Comparison of ENCODE assay signal across 21 cellular contexts in genomic region chr15:34266751-34267150, GRCh38.
"Had no signal": no experiment of that assay in that cellular context is flagged by ENCODE, and none has a peak within 500 bp of the region (broad histone marks: within the 10 kb centered on the region; RNA-seq: fewer than 3 reads in every experiment).

No MANE protein-coding gene starts in this region.

- DNase-seq: cortex of kidney; dorsolateral prefrontal cortex; effector CD8-positive, alpha-beta T cell; foreskin melanocyte; head of caudate nucleus; hippocampal formation; mammary epithelial cell; mucosa of descending colon; natural killer cell; ovary; sigmoid colon; stimulated activated CD4-positive, alpha-beta T cell treated with anti-CD3 and anti-CD28 coated beads, Interleukin-2, amount 100 ng/mL, for 24 hours; stimulated activated CD4-positive, alpha-beta T cell treated with anti-CD3 and anti-CD28 coated beads, Interleukin-4, amount 100 ng/mL, for 4 hours; stimulated activated naive B cell treated with anti-CD40 and anti-IgM and Interleukin-4, amounts not matched to agents 10 μg/mL and 1 μg/mL and 100 μg/mL, for 72 hours; stimulated activated naive CD8-positive, alpha-beta T cell treated with anti-CD3 and anti-CD28 coated beads, Interleukin-15, amount 100 ng/mL, for 72 hours; transverse colon had no signal

- H3K27me3 ChIP-seq: dorsolateral prefrontal cortex, ovary, right atrium auricular region, sigmoid colon, transverse colon had no signal

- H3K4me1 ChIP-seq: right atrium auricular region, sigmoid colon, transverse colon had no signal

- H3K9me3 Mint-ChIP-seq: natural killer cell; neural crest cell; stimulated activated naive B cell treated with anti-CD40 and anti-IgM and Interleukin-4, amounts not matched to agents 10 μg/mL and 1 μg/mL and 100 μg/mL, for 72 hours had no signal

- H3K27ac Mint-ChIP-seq: natural killer cell; stimulated activated naive CD8-positive, alpha-beta T cell treated with anti-CD3 and anti-CD28 coated beads, Interleukin-15, amount 100 ng/mL, for 72 hours had no signal

- H3K36me3 Mint-ChIP-seq: natural killer cell had no signal

- H3K27me3 Mint-ChIP-seq: stimulated activated naive B cell treated with anti-CD40 and anti-IgM and Interleukin-4, amounts not matched to agents 10 μg/mL and 1 μg/mL and 100 μg/mL, for 72 hours; stimulated activated naive CD8-positive, alpha-beta T cell treated with anti-CD3 and anti-CD28 coated beads, Interleukin-15, amount 100 ng/mL, for 72 hours had no signal

- H3K4me3 Mint-ChIP-seq: natural killer cell; neural crest cell; stimulated activated naive B cell treated with anti-CD40 and anti-IgM and Interleukin-4, amounts not matched to agents 10 μg/mL and 1 μg/mL and 100 μg/mL, for 72 hours; stimulated activated naive CD8-positive, alpha-beta T cell treated with anti-CD3 and anti-CD28 coated beads, Interleukin-15, amount 100 ng/mL, for 72 hours had no signal

- H3K9me3 ChIP-seq: mucosa of descending colon, ovary, right atrium auricular region, sigmoid colon, thoracic aorta, transverse colon had no signal

- ATAC-seq: left lobe of liver; mucosa of descending colon; natural killer cell; stimulated activated naive B cell treated with anti-CD40 and anti-IgM and Interleukin-4, amounts not matched to agents 10 μg/mL and 1 μg/mL and 100 μg/mL, for 72 hours; stimulated activated naive CD8-positive, alpha-beta T cell treated with anti-CD3 and anti-CD28 coated beads, Interleukin-15, amount 100 ng/mL, for 72 hours had no signal

- H3K27ac ChIP-seq: dorsolateral prefrontal cortex, ovary, right atrium auricular region, sigmoid colon, skin epidermis, thoracic aorta, transverse colon had no signal

- H3K4me3 ChIP-seq: dorsolateral prefrontal cortex, mucosa of descending colon, ovary, right atrium auricular region, sigmoid colon, skin epidermis, thoracic aorta, transverse colon had no signal

- H3K36me3 ChIP-seq: ovary, right atrium auricular region, sigmoid colon, thoracic aorta, transverse colon had no signal

- H3K4me1 Mint-ChIP-seq: natural killer cell, neural crest cell had no signal
